33 cellular contexts compared by ENCODE assay signal in genomic region chr1:75170981-75171380, GRCh38. TPM values are rescaled to one million over a fixed set of nuclear protein-coding genes. Genes with fewer than 3 reads are reported as not detected.
"Had no signal": no experiment of that assay in that cellular context is flagged by ENCODE, and none has a peak within 500 bp of the region (broad histone marks: within the 10 kb centered on the region; RNA-seq: fewer than 3 reads in every experiment).

No MANE protein-coding gene starts in this region.

- ATAC-seq: effector memory CD8-positive, alpha-beta T cell; esophagus mucosa; gastrocnemius medialis; heart right ventricle; left cardiac atrium; left lung; left ventricle myocardium superior; lower lobe of right lung; mucosa of descending colon; naive thymus-derived CD8-positive, alpha-beta T cell had no signal

- H3K4me1 ChIP-seq: esophagus squamous epithelium, gastrocnemius medialis, heart right ventricle, left lung, lower lobe of right lung had no signal

- H3K36me3 ChIP-seq: esophagus squamous epithelium, gastrocnemius medialis, heart right ventricle, left lung, lower lobe of right lung had no signal

- H3K4me3 ChIP-seq: coronary artery, dorsolateral prefrontal cortex, esophagus squamous epithelium, gastrocnemius medialis, heart right ventricle, left lung, lower lobe of right lung, mucosa of descending colon had no signal

- H3K9me3 ChIP-seq: gastrocnemius medialis, mucosa of descending colon had no signal

- DNase-seq: dermis blood vessel endothelial cell; dorsolateral prefrontal cortex; effector CD8-positive, alpha-beta T cell; effector memory CD8-positive, alpha-beta T cell; endodermal cell; erythroblast; esophagus squamous epithelium; foreskin fibroblast; foreskin melanocyte; gastrocnemius medialis; glutamatergic neuron; head of caudate nucleus; heart right ventricle; hippocampal formation; left cardiac atrium; left lung; left ventricle myocardium superior; lower lobe of right lung; mesenchymal stem cell; mucosa of descending colon; naive B cell; naive thymus-derived CD8-positive, alpha-beta T cell had no signal

- H3K27ac ChIP-seq: coronary artery, dorsolateral prefrontal cortex, epithelial cell of prostate, gastrocnemius medialis, heart right ventricle, left lung, lower lobe of right lung had no signal

- H3K27me3 ChIP-seq: esophagus squamous epithelium, gastrocnemius medialis, left lung had no signal

RNA-seq across cellular contexts. Expression of gene LHX8, which starts 36.8 kb away (rescaled TPM):
- total RNA-seq: dermis blood vessel endothelial cell; endodermal cell; esophagus mucosa; fibroblast of lung; gastrocnemius medialis; glomerular endothelial cell; heart right ventricle; kidney epithelial cell; left cardiac atrium; left lung; left ventricle myocardium superior; lower leg skin; lower lobe of right lung; lung microvascular endothelial cell; mesenteric fat pad; mucosa of descending colon; myocyte; naive thymus-derived CD8-positive, alpha-beta T cell had no signal
- polyA plus RNA-seq: fibroblast of lung; heart right ventricle; keratinocyte; naive thymus-derived CD8-positive, alpha-beta T cell had no signal
